In the genomic region with DNA sequence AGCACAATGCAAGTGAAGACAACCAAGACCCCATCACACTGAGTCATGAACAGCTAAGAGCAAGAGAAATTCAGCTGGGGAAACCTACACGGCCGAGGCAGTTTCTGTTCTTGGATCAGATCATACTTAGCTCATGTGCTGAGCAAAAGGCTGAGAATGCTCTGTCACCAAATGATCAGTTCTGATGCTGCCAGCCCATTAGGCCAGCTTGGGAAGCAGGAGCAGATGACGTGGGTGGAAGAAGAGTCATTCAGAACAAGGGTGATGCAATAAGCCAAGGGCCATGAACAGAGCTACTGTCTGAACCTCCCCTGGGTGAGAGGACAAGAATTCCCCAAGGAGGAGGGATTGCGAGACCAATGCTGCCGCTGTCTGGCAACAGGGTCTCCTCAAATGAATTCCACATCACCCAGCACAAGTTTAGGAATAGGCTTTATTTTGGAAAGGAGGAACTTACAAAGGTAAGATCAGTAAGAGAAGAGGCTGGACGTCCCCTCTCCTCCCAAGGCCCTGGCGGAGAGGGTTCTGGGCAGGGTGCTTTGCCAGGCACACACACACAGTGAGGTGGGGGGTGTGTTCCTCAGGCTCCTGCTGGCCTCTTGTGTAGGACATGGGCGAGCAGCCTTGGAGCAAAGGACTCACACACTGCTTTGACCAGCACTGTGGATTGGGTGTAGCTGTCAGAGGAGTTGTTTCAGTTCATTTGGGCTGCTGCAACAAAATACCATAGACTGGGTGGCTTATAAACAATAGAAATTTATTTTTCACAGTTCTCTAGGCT, we compare ENCODE assay signal across 11 cellular contexts.
DNase-seq lines count a peak whose midpoint lies in the region; ATAC-seq, FAIRE-seq and TF ChIP-seq lines count a peak whose summit lies in the region.
"Had no signal": no experiment of that assay in that cellular context is flagged by ENCODE, and none has a peak within 500 bp of the region (broad histone marks: within the 10 kb centered on the region; RNA-seq: fewer than 3 reads in every experiment).

No MANE protein-coding gene starts in this region.

- H3K4me1 ChIP-seq in IMR-90 (ENCODE audit: control insufficient read depth, insufficient read depth, low read length): peaks cover 6% of the 10 kb centered on the region

- no peaks in the 10 kb centered on the region for H3K79me1 ChIP-seq in IMR-90 (ENCODE audit: low read depth in 1 of 2, low read length in 2 of 2)

- H4K20me1 ChIP-seq in IMR-90 (ENCODE audit: insufficient read depth, low read length): no peaks in the 10 kb centered on the region

- peak overlapping the region; percentile 22 for H2BK5ac ChIP-seq in IMR-90 (ENCODE audit: low read depth, low read length, poor library complexity, severe bottlenecking)

- peak overlapping the region; percentile 71 for H2AFZ ChIP-seq in IMR-90 (replicated peaks; ENCODE audit: low read length, poor library complexity)

- 0 out of 2 replicates have a peak overlapping the region, but pooled peaks have one; percentile 26 for H3K23ac ChIP-seq in IMR-90 (ENCODE audit: low read depth, low read length)

- peak overlapping the region in 1 of 2 experiments; percentile 39; a peak in 2 of 4 replicates for H4K8ac ChIP-seq in IMR-90 (ENCODE audit: low read depth in 2 of 2, low read length in 2 of 2)

- H3K4me3 Mint-ChIP-seq in CD14-positive monocyte: no peak overlapping the region

- H3K4me1 Mint-ChIP-seq in CD14-positive monocyte: no peaks in the 10 kb centered on the region

- peaks cover 6% of the 10 kb centered on the region; the same call in 1 of the 2 replicates for H3K9me1 ChIP-seq in IMR-90 (ENCODE audit: insufficient read depth, low read length)

- peak overlapping the region; percentile 42; the same call in 1 of the 2 replicates for H3K14ac ChIP-seq in IMR-90 (replicated peaks; ENCODE audit: low read depth, low read length)

- TF ChIP-seq CTCF in IMR-90 (conservative IDR thresholded peaks at IDR 0.05; ENCODE audit: low read depth, low read length) (no peak), bronchial epithelial cell (IDR thresholded peaks at IDR 0.05; ENCODE audit: insufficient read depth, low read length, severe bottlenecking) (no peak), CD14-positive monocyte (IDR thresholded peaks at IDR 0.05) (no peak)

- CTCF ChIA-PET in IMR-90 (lab: Yijun Ruan, JAX): no interaction called here

- TF ChIP-seq RAD21 in IMR-90 (IDR thresholded peaks at IDR 0.05; ENCODE audit: low read length): no peak

- WGBS in IMR-90 (ENCODE audit: extremely low coverage in 2 of 2, insufficient read length in 1 of 2), 2 experiments: 0% methylated on average over 3 of the region's 8 CpGs; no CpG with 5 or more reads in 1 of the 2 experiments

- H3K4me3 ChIP-seq in IMR-90 (ENCODE audit: insufficient read depth, low read depth, low read length) (no peak overlapping the region), bronchial epithelial cell (ENCODE audit: low read depth, low read length) (no peak overlapping the region)

- peak overlapping the region; percentile 49; the same call in 1 of the 2 replicates for H3K4me2 ChIP-seq in IMR-90 (ENCODE audit: low read depth, low read length)

- no peak overlapping the region for H3K27ac ChIP-seq in IMR-90 (ENCODE audit: insufficient read depth, low read length)

- TF ChIP-seq POLR2A in IMR-90 (IDR thresholded peaks at IDR 0.05; ENCODE audit: low read depth, low read length): no peak

- POLR2A ChIA-PET in IMR-90 (lab: Charles Lee; ENCODE audit: unreplicated experiment): no interaction called here

- ATAC-seq in IMR-90 (ENCODE audit: low read depth): peak; percentile 97
- ATAC-seq in GM19324 (IDR thresholded peaks at IDR 0.05; ENCODE audit: low FRiP score, unreplicated experiment): no peak
- no peak for ATAC-seq in GM21529 (IDR thresholded peaks at IDR 0.05; ENCODE audit: unreplicated experiment)
- ATAC-seq: activated naive CD4-positive, alpha-beta T cell treated with anti-CD3 and anti-CD28 coated beads, Interleukin-2, amount 50 U/mL, for 72 hours had no signal

- in situ Hi-C loops in IMR-90 (cut with MboI; ENCODE audit: low sequenced_read_pairs): no loop called here

- peak overlapping the region; percentile 71 for H2BK120ac ChIP-seq in IMR-90 (ENCODE audit: low read depth, low read length)

- H2BK20ac ChIP-seq in IMR-90 (ENCODE audit: low read depth, low read length): peak overlapping the region; percentile 9

- no peak overlapping the region for H4K5ac ChIP-seq in IMR-90 (ENCODE audit: low read depth, low read length)

- peak overlapping the region; percentile 57; the same call in 1 of the 2 replicates for H4K91ac ChIP-seq in IMR-90 (ENCODE audit: insufficient read depth, low read depth, low read length)

- H3K27ac Mint-ChIP-seq in CD14-positive monocyte: no peak overlapping the region

- DNase-seq in AG08395 (ENCODE audit: low spot score) (peak; percentile 94), IMR-90 (peak; percentile 98), bronchial epithelial cell (ENCODE audit: low read depth) (peak; percentile 46), kidney tubule cell (ENCODE audit: low spot score) (peak; percentile 82), mesenteric fat pad (ENCODE audit: low spot score) (no peak), CD14-positive monocyte (ENCODE audit: low spot score) (no peak)
- DNase-seq: NCI-H187 treated with DMSO at 0.1 percent for 48 hours, T1000 had no signal

- H2AK5ac ChIP-seq in IMR-90 (ENCODE audit: low read depth, low read length): 0 out of 2 replicates have a peak overlapping the region, but pooled peaks have one; percentile 16

- BruUV-seq in IMR-90 (replicated peaks; lab: Mats Ljungman, UMichigan): no TSS peak

- H2BK15ac ChIP-seq in IMR-90 (ENCODE audit: low read depth, low read length): peak overlapping the region; percentile 3; the same call in 1 of the 3 replicates

- H3K27me3 Mint-ChIP-seq in CD14-positive monocyte (ENCODE audit: low read depth in 3 of 3): peaks cover 4 to 12% (median 5%) of the 10 kb centered on the region in 3 donors

- no peak overlapping the region for H3K9ac ChIP-seq in IMR-90 (ENCODE audit: low read depth, low read length)

- no peaks in the 10 kb centered on the region for H3K27me3 ChIP-seq in IMR-90 (ENCODE audit: control insufficient read depth, insufficient read depth, low read length)
- H3K27me3 ChIP-seq in bronchial epithelial cell (ENCODE audit: control insufficient read depth, insufficient read depth, low read length): no peaks in the 10 kb centered on the region

- H3K9me3 Mint-ChIP-seq in CD14-positive monocyte: peaks cover 0 to 5% (median 0%) of the 10 kb centered on the region in 7 donors
- H3K9me3 Mint-ChIP-seq: activated naive CD4-positive, alpha-beta T cell treated with anti-CD3 and anti-CD28 coated beads, Interleukin-2, amount 50 U/mL, for 72 hours had no signal

- intact Hi-C loops in IMR-90 (cut with micrococcal nuclease): loop anchor here (10.0 kb wide), 1 partner anchor 457 kb away; the partner anchor contains the start of gene CEMIP
- intact Hi-C loops in CD14-positive monocyte (cut with micrococcal nuclease): no loop called here

- no peaks in the 10 kb centered on the region for H3K36me3 ChIP-seq in IMR-90 (ENCODE audit: control insufficient read depth, insufficient read depth, low read length)
- H3K36me3 ChIP-seq in bronchial epithelial cell (ENCODE audit: control insufficient read depth, insufficient read depth, low read length): no peaks in the 10 kb centered on the region

- dilution Hi-C loops in IMR-90 (cut with HindIII; ENCODE audit: low sequenced_read_pairs, unreplicated experiment): no loop called here

- H3K18ac ChIP-seq in IMR-90 (ENCODE audit: low read depth, low read length): no peak overlapping the region; the same call in 1 of the 2 replicates

- H3K4ac ChIP-seq in IMR-90 (ENCODE audit: low read depth, low read length): peak overlapping the region; percentile 70

- H2AK9ac ChIP-seq in IMR-90 (replicated peaks; ENCODE audit: low read depth, low read length, poor library complexity): no peak overlapping the region

- H3K56ac ChIP-seq in IMR-90 (ENCODE audit: extremely low read depth, insufficient read depth, low read length): no peak overlapping the region

- no peak for FAIRE-seq in bronchial epithelial cell (lab: Jason Lieb, UNC)

- no peaks in the 10 kb centered on the region for H3K36me3 Mint-ChIP-seq in CD14-positive monocyte
- H3K36me3 Mint-ChIP-seq: activated naive CD4-positive, alpha-beta T cell treated with anti-CD3 and anti-CD28 coated beads, Interleukin-2, amount 50 U/mL, for 72 hours had no signal

- H3K9me3 ChIP-seq in IMR-90 (ENCODE audit: control insufficient read depth, insufficient read depth, low read length): no peaks in the 10 kb centered on the region

TF ChIP-seq in IMR-90, 13 proteins besides CTCF, POLR2A, EP300 and RAD21:
- TF ChIP-seq MAZ (IDR thresholded peaks at IDR 0.05; ENCODE audit: borderline replicate concordance, low read depth, low read length) (0 out of 2 replicates have a peak, but pooled peaks have one; percentile 22), RCOR1 (IDR thresholded peaks at IDR 0.05; ENCODE audit: insufficient replicate concordance, low read length) (peak; percentile 31), MAFK (IDR thresholded peaks at IDR 0.05; ENCODE audit: low read depth, low read length) (peak; percentile 31; the same call in 1 of the 2 replicates), NFE2L2 (IDR thresholded peaks at IDR 0.05; ENCODE audit: low read depth, low read length) (peak; percentile 55; the same call in 1 of the 2 replicates), FOS (IDR thresholded peaks at IDR 0.05; ENCODE audit: low read depth, low read length) (peak; percentile 89), BHLHE40 (IDR thresholded peaks at IDR 0.05; ENCODE audit: low read depth, low read length) (peak; percentile 54), CEBPB (IDR thresholded peaks at IDR 0.05; ENCODE audit: low read depth, low read length) (peak; percentile 100), RFX5 (IDR thresholded peaks at IDR 0.05; ENCODE audit: low read depth, low read length) (no peak), SMC3 (IDR thresholded peaks at IDR 0.05; ENCODE audit: low read depth, low read length) (no peak), USF2 (IDR thresholded peaks at IDR 0.05; ENCODE audit: low read depth, low read length) (no peak)

Comparison
In these comparisons a context has a peak if more than half of its experiments do, and no peak if none do; other contexts are left out.
1. DNase-seq: peak in AG08395 (single experiment), IMR-90 (single experiment), bronchial epithelial cell (single experiment) and kidney tubule cell (single experiment); none in mesenteric fat pad (single experiment) and CD14-positive monocyte (single experiment).